13 cellular contexts compared by ENCODE assay signal in the genomic region with DNA sequence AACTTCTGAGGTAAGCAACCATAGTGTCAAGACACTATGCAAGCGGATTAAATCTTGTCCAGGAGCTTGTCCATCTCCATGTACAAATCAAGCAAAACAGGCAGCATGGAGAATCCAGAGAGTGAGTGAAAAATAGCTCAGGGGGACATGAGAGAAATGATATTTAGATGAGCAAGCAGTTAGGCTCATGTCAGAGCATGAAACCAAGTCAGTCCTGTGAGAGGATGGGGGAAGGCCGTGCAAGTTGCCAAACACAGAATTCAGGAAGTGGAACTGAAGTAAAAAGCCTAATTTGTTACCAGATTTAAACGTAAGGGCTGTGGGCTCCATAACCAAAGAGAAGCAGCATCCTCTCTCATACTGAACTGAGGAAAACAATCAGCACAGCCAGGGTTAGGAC.
"Had no signal": no experiment of that assay in that cellular context is flagged by ENCODE, and none has a peak within 500 bp of the region (broad histone marks: within the 10 kb centered on the region; RNA-seq: fewer than 3 reads in every experiment).

No MANE protein-coding gene starts in this region.

- H3K36me3 ChIP-seq: cardiac muscle cell, gastroesophageal sphincter, left lung, ovary had no signal

- DNase-seq: activated CD4-positive, alpha-beta memory T cell treated with anti-CD3 and anti-CD28 coated beads for 36 hours; activated naive CD8-positive, alpha-beta T cell treated with anti-CD3 and anti-CD28 coated beads, Interleukin-2, amount 10 ng/mL, durations not matched to agents 7 days and 5 days; activated T-cell treated with anti-CD3 and anti-CD28 coated beads, Interleukin-2, amount 50 U/mL, for 72 hours; anterior cingulate cortex; islet precursor cell; left lung; mesenchymal stem cell; ovary; stimulated activated CD4-positive, alpha-beta T cell treated with anti-CD3 and anti-CD28 coated beads, Interleukin-4, amount 100 ng/mL, for 4 hours; stimulated activated naive CD8-positive, alpha-beta T cell treated with anti-CD3 and anti-CD28 coated beads, Interleukin-15, amount 100 ng/mL, for 72 hours; testis had no signal

- H3K4me1 ChIP-seq: gastroesophageal sphincter, left lung, testis had no signal

- ATAC-seq: activated T-cell treated with anti-CD3 and anti-CD28 coated beads, Interleukin-2, amount 50 U/mL, for 72 hours; gastroesophageal sphincter; left lung; stimulated activated naive CD8-positive, alpha-beta T cell treated with anti-CD3 and anti-CD28 coated beads, Interleukin-15, amount 100 ng/mL, for 72 hours had no signal

- H3K4me3 ChIP-seq: cardiac muscle cell, gastroesophageal sphincter, left lung, ovary, testis had no signal

- H3K27ac ChIP-seq: cardiac muscle cell, gastroesophageal sphincter, left lung, ovary, testis had no signal

- H3K9me3 ChIP-seq: ovary, testis had no signal

- H3K27me3 ChIP-seq: cardiac muscle cell, gastroesophageal sphincter, left lung, ovary, testis had no signal
